Comparison of ENCODE assay signal across 21 cellular contexts in genomic region chr13:51668580-51669195, GRCh38.
"Had no signal": no experiment of that assay in that cellular context is flagged by ENCODE, and none has a peak within 500 bp of the region (broad histone marks: within the 10 kb centered on the region; RNA-seq: fewer than 3 reads in every experiment).

No MANE protein-coding gene starts in this region.

- H3K27me3 Mint-ChIP-seq: activated CD4-positive, alpha-beta memory T cell treated with anti-CD3 and anti-CD28 coated beads for 36 hours; memory B cell had no signal

- H3K27ac ChIP-seq: colonic mucosa, heart right ventricle, sigmoid colon, spleen, upper lobe of right lung had no signal

- H3K9me3 Mint-ChIP-seq: activated CD4-positive, alpha-beta memory T cell treated with anti-CD3 and anti-CD28 coated beads for 36 hours had no signal

- H3K9me3 ChIP-seq: colonic mucosa, sigmoid colon, upper lobe of right lung had no signal

- H3K27ac Mint-ChIP-seq: activated CD4-positive, alpha-beta memory T cell treated with anti-CD3 and anti-CD28 coated beads for 36 hours; activated naive CD4-positive, alpha-beta T cell treated with anti-CD3 and anti-CD28 coated beads for 36 hours; activated T-cell treated with anti-CD3 and anti-CD28 coated beads, Interleukin-2, amount 50 U/mL, for 72 hours; memory B cell; nephron progenitor cell had no signal

- H3K27me3 ChIP-seq: colonic mucosa, heart right ventricle, sigmoid colon, spleen, upper lobe of right lung had no signal

- ATAC-seq: activated T-cell treated with anti-CD3 and anti-CD28 coated beads, Interleukin-2, amount 50 U/mL, for 72 hours; heart right ventricle; left ventricle myocardium superior; stimulated activated naive CD8-positive, alpha-beta T cell treated with anti-CD3 and anti-CD28 coated beads, Interleukin-15, Interleukin-2, amounts not matched to agents 100 U/mL and 50 U/mL, for 24 hours; upper lobe of right lung had no signal

- H3K4me3 Mint-ChIP-seq: activated CD4-positive, alpha-beta memory T cell treated with anti-CD3 and anti-CD28 coated beads for 36 hours; activated naive CD4-positive, alpha-beta T cell treated with anti-CD3 and anti-CD28 coated beads for 36 hours; activated T-cell treated with anti-CD3 and anti-CD28 coated beads, Interleukin-2, amount 50 U/mL, for 72 hours; memory B cell; nephron progenitor cell had no signal

- H3K4me1 ChIP-seq: colonic mucosa, upper lobe of right lung had no signal

- DNase-seq: activated CD4-positive, alpha-beta memory T cell treated with anti-CD3 and anti-CD28 coated beads for 36 hours; activated CD4-positive, alpha-beta T cell treated with anti-CD3 and anti-CD28 coated beads for 48 hours; activated effector memory CD4-positive, alpha-beta T cell treated with Interleukin-2 at 50 U/mL for 16 hours; activated naive CD4-positive, alpha-beta T cell treated with anti-CD3 and anti-CD28 coated beads for 36 hours; activated T-cell treated with anti-CD3 and anti-CD28 coated beads, Interleukin-2, amount 50 U/mL, for 72 hours; amygdala; colonic mucosa; erythroblast; foreskin fibroblast; heart right ventricle; left ventricle myocardium superior; nephron progenitor cell; posterior cingulate gyrus; sigmoid colon; spleen; stimulated activated CD4-positive, alpha-beta T cell treated with anti-CD3 and anti-CD28 coated beads, Interleukin-4, amount 100 ng/mL, for 4 hours; stimulated activated naive CD8-positive, alpha-beta T cell treated with anti-CD3 and anti-CD28 coated beads, Interleukin-15, Interleukin-2, amounts not matched to agents 100 U/mL and 50 U/mL, for 24 hours; SW 1271; T-helper 2 cell; upper lobe of right lung had no signal

- H3K36me3 ChIP-seq: colonic mucosa, heart right ventricle, sigmoid colon, spleen, upper lobe of right lung had no signal

- H3K4me3 ChIP-seq: colonic mucosa, heart right ventricle, sigmoid colon, spleen, upper lobe of right lung had no signal
